Comparison of ENCODE assay signal across 1 cellular context in the genomic region with DNA sequence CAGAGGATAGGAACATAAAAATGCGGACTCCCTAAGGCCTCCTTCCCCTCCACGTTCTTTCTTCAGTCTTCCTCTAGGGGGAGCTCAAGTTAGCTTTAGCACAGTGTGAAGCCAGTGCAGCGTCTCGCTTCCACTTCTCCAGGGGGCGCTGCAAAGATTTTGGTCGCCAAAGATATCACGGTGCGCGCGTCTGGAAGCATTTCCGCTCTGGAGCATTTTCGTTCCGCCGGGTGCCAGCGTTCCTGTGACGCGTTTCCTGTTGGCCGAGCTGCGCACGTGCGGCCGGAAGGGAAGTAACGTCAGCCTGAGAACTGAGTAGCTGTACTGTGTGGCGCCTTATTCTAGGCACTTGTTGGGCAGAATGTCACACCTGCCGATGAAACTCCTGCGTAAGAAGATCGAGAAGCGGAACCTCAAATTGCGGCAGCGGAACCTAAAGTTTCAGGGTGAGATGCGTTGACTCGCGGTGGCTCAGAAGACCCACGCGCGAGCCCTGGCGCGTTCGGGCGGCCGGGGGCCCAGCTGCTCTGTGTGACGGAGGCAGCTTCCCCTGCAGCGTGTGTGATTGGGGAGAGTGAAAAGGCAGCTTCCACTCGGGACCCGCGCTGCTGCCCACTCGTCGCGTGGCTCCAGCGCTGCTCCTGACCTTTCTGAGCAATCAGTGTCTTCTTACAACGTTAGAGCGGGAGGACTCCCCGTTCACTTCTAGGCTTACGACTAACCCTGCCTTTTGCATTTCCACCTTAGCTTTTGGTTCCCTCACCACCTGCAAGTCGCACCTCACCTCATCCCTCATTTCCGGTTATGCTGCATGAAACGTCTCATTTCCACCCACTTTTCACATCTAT.
TF ChIP-seq lines count a peak whose summit lies in the region.

DDX18 (plus strand) TSS at position 275 of the 848 bp plus-strand sequence; CDS start at position 362, 87 bp downstream.

TF ChIP-seq in HepG2, 621 proteins besides CTCF, POLR2A, EP300 and RAD21 (continued from another document and continues in another):
- TF ChIP-seq, protein P1, sequence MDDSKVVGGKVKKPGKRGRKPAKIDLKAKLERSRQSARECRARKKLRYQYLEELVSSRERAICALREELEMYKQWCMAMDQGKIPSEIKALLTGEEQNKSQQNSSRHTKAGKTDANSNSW (CRISPR knock-in tag; IDR thresholded peaks at IDR 0.05; ENCODE audit: borderline replicate concordance): peak; percentile 90; the same call in 1 of the 2 replicates
- TF ChIP-seq ZNF547 (CRISPR knock-in tag; IDR thresholded peaks at IDR 0.05): peak; percentile 96
- TF ChIP-seq GZF1 (CRISPR knock-in tag; IDR thresholded peaks at IDR 0.05): peak; percentile 79; the same call in 1 of the 2 replicates
- peak; percentile 87 for TF ChIP-seq KDM5A (IDR thresholded peaks at IDR 0.05; ENCODE audit: borderline replicate concordance, low read length)
- peak; percentile 99 for TF ChIP-seq TARDBP (CRISPR knock-in tag; IDR thresholded peaks at IDR 0.05)
- TF ChIP-seq FOXP1 (IDR thresholded peaks at IDR 0.05): no peak
- TF ChIP-seq FOXP1 (CRISPR knock-in tag; IDR thresholded peaks at IDR 0.05): peak; percentile 60; the same call in 1 of the 2 replicates
- peak; percentile 97 for TF ChIP-seq CREB1 (IDR thresholded peaks at IDR 0.05)
- peak; percentile 99 for TF ChIP-seq CREB1 (CRISPR knock-in tag; IDR thresholded peaks at IDR 0.05)
- no peak; the same call in 1 of the 2 replicates for TF ChIP-seq ZSCAN20 (CRISPR knock-in tag; IDR thresholded peaks at IDR 0.05; ENCODE audit: borderline replicate concordance)
- TF ChIP-seq DNMT1 (CRISPR knock-in tag; IDR thresholded peaks at IDR 0.05): peak; percentile 48; the same call in 1 of the 2 replicates
- peak; percentile 49; the same call in 1 of the 2 replicates for TF ChIP-seq KIAA2018 (CRISPR knock-in tag; IDR thresholded peaks at IDR 0.05; ENCODE audit: borderline replicate concordance)
- TF ChIP-seq MTA3 (CRISPR knock-in tag; IDR thresholded peaks at IDR 0.05): no peak
- peak; percentile 99 for TF ChIP-seq CREM (IDR thresholded peaks at IDR 0.05)
- peak; percentile 56; the same call in 1 of the 2 replicates for TF ChIP-seq CREM (CRISPR knock-in tag; IDR thresholded peaks at IDR 0.05)
- TF ChIP-seq ZNF782 (CRISPR knock-in tag; IDR thresholded peaks at IDR 0.05; ENCODE audit: borderline replicate concordance): peak; percentile 86; the same call in 1 of the 2 replicates
- peak; percentile 91 for TF ChIP-seq ISL2 (CRISPR knock-in tag; IDR thresholded peaks at IDR 0.05)
- peak; percentile 60 for TF ChIP-seq ZNF263 (CRISPR knock-in tag; IDR thresholded peaks at IDR 0.05)
- peak; percentile 100 for TF ChIP-seq ZMYM4 (CRISPR knock-in tag; IDR thresholded peaks at IDR 0.05)
- no peak; the same call in 1 of the 2 replicates for TF ChIP-seq ZNF816 (CRISPR knock-in tag; IDR thresholded peaks at IDR 0.05; ENCODE audit: borderline replicate concordance)
- TF ChIP-seq CCDC6 (CRISPR knock-in tag; IDR thresholded peaks at IDR 0.05): peak; percentile 67; the same call in 1 of the 2 replicates
- peak; percentile 45; the same call in 1 of the 2 replicates for TF ChIP-seq MTERF4 (CRISPR knock-in tag; IDR thresholded peaks at IDR 0.05)
- TF ChIP-seq BHLHE40 (IDR thresholded peaks at IDR 0.05; ENCODE audit: low read length): peak; percentile 100
- TF ChIP-seq THYN1 (CRISPR knock-in tag; IDR thresholded peaks at IDR 0.05; ENCODE audit: borderline replicate concordance, low read depth): no peak
- peak; percentile 90 for TF ChIP-seq TAF1 (CRISPR knock-in tag; IDR thresholded peaks at IDR 0.05)
- peak; percentile 99 for TF ChIP-seq MTF2 (CRISPR knock-in tag; IDR thresholded peaks at IDR 0.05; ENCODE audit: borderline replicate concordance)
- TF ChIP-seq, protein P2, sequence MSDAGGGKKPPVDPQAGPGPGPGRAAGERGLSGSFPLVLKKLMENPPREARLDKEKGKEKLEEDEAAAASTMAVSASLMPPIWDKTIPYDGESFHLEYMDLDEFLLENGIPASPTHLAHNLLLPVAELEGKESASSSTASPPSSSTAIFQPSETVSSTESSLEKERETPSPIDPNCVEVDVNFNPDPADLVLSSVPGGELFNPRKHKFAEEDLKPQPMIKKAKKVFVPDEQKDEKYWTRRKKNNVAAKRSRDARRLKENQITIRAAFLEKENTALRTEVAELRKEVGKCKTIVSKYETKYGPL (CRISPR knock-in tag; IDR thresholded peaks at IDR 0.05): no peak
- TF ChIP-seq ZNF326 (CRISPR knock-in tag; IDR thresholded peaks at IDR 0.05; ENCODE audit: borderline replicate concordance): no peak
- TF ChIP-seq SETDB1 (CRISPR knock-in tag; IDR thresholded peaks at IDR 0.05; ENCODE audit: borderline replicate concordance): peak; percentile 79; the same call in 1 of the 2 replicates
- peak; percentile 78 for TF ChIP-seq JARID2 (CRISPR knock-in tag; IDR thresholded peaks at IDR 0.05; ENCODE audit: insufficient replicate concordance)
- peak; percentile 97 for TF ChIP-seq ZNF605 (CRISPR knock-in tag; IDR thresholded peaks at IDR 0.05)
- TF ChIP-seq SCMH1 (CRISPR knock-in tag; IDR thresholded peaks at IDR 0.05; ENCODE audit: borderline replicate concordance): no peak
- TF ChIP-seq, protein P3, sequence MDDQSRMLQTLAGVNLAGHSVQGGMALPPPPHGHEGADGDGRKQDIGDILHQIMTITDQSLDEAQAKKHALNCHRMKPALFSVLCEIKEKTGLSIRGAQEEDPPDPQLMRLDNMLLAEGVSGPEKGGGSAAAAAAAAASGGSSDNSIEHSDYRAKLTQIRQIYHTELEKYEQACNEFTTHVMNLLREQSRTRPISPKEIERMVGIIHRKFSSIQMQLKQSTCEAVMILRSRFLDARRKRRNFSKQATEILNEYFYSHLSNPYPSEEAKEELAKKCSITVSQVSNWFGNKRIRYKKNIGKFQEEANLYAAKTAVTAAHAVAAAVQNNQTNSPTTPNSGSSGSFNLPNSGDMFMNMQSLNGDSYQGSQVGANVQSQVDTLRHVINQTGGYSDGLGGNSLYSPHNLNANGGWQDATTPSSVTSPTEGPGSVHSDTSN (CRISPR knock-in tag; IDR thresholded peaks at IDR 0.05; ENCODE audit: borderline replicate concordance): no peak
- peak; percentile 95 for TF ChIP-seq ZHX1 (CRISPR knock-in tag; IDR thresholded peaks at IDR 0.05; ENCODE audit: low read depth)
- TF ChIP-seq ZIK1 (CRISPR knock-in tag; IDR thresholded peaks at IDR 0.05; ENCODE audit: borderline replicate concordance, low read depth): peak; percentile 68; the same call in 1 of the 2 replicates
- TF ChIP-seq ZNF354B (CRISPR knock-in tag; IDR thresholded peaks at IDR 0.05): no peak
- peak; percentile 91; the same call in 1 of the 2 replicates for TF ChIP-seq TRAFD1 (CRISPR knock-in tag; IDR thresholded peaks at IDR 0.05; ENCODE audit: borderline replicate concordance)
- peak; percentile 80; the same call in 1 of the 2 replicates for TF ChIP-seq ZNF275 (CRISPR knock-in tag; IDR thresholded peaks at IDR 0.05; ENCODE audit: borderline replicate concordance)
- no peak for TF ChIP-seq TERF1 (CRISPR knock-in tag; IDR thresholded peaks at IDR 0.05)
- TF ChIP-seq ZNF251 (CRISPR knock-in tag; IDR thresholded peaks at IDR 0.05): no peak
